Comparison of ENCODE assay signal across 1 cellular context in genomic region chr2:217988840-217989204, GRCh38.
TF ChIP-seq lines count a peak whose summit lies in the region.

No MANE protein-coding gene starts in this region.

TF ChIP-seq in GM23338, 12 proteins besides CTCF, POLR2A, EP300 and RAD21 (continued from another document):
- TF ChIP-seq REST (IDR thresholded peaks at IDR 0.05; ENCODE audit: unreplicated experiment) (no peak), ZNF331 (CRISPR knock-in tag; IDR thresholded peaks at IDR 0.05; ENCODE audit: low read depth) (no peak), NANOG (IDR thresholded peaks at IDR 0.05; ENCODE audit: borderline replicate concordance) (no peak), ZNF114 (CRISPR knock-in tag; IDR thresholded peaks at IDR 0.05) (no peak), EZH2phosphoT487 (IDR thresholded peaks at IDR 0.05; ENCODE audit: unreplicated experiment) (no peak), JUNB (IDR thresholded peaks at IDR 0.05; ENCODE audit: unreplicated experiment) (no peak), CREB1 (CRISPR knock-in tag; IDR thresholded peaks at IDR 0.05; ENCODE audit: low read depth) (no peak), POLR2AphosphoS5 (IDR thresholded peaks at IDR 0.05; ENCODE audit: low read depth) (no peak), ETS1 (IDR thresholded peaks at IDR 0.05) (no peak)
- TF ChIP-seq, protein P1, sequence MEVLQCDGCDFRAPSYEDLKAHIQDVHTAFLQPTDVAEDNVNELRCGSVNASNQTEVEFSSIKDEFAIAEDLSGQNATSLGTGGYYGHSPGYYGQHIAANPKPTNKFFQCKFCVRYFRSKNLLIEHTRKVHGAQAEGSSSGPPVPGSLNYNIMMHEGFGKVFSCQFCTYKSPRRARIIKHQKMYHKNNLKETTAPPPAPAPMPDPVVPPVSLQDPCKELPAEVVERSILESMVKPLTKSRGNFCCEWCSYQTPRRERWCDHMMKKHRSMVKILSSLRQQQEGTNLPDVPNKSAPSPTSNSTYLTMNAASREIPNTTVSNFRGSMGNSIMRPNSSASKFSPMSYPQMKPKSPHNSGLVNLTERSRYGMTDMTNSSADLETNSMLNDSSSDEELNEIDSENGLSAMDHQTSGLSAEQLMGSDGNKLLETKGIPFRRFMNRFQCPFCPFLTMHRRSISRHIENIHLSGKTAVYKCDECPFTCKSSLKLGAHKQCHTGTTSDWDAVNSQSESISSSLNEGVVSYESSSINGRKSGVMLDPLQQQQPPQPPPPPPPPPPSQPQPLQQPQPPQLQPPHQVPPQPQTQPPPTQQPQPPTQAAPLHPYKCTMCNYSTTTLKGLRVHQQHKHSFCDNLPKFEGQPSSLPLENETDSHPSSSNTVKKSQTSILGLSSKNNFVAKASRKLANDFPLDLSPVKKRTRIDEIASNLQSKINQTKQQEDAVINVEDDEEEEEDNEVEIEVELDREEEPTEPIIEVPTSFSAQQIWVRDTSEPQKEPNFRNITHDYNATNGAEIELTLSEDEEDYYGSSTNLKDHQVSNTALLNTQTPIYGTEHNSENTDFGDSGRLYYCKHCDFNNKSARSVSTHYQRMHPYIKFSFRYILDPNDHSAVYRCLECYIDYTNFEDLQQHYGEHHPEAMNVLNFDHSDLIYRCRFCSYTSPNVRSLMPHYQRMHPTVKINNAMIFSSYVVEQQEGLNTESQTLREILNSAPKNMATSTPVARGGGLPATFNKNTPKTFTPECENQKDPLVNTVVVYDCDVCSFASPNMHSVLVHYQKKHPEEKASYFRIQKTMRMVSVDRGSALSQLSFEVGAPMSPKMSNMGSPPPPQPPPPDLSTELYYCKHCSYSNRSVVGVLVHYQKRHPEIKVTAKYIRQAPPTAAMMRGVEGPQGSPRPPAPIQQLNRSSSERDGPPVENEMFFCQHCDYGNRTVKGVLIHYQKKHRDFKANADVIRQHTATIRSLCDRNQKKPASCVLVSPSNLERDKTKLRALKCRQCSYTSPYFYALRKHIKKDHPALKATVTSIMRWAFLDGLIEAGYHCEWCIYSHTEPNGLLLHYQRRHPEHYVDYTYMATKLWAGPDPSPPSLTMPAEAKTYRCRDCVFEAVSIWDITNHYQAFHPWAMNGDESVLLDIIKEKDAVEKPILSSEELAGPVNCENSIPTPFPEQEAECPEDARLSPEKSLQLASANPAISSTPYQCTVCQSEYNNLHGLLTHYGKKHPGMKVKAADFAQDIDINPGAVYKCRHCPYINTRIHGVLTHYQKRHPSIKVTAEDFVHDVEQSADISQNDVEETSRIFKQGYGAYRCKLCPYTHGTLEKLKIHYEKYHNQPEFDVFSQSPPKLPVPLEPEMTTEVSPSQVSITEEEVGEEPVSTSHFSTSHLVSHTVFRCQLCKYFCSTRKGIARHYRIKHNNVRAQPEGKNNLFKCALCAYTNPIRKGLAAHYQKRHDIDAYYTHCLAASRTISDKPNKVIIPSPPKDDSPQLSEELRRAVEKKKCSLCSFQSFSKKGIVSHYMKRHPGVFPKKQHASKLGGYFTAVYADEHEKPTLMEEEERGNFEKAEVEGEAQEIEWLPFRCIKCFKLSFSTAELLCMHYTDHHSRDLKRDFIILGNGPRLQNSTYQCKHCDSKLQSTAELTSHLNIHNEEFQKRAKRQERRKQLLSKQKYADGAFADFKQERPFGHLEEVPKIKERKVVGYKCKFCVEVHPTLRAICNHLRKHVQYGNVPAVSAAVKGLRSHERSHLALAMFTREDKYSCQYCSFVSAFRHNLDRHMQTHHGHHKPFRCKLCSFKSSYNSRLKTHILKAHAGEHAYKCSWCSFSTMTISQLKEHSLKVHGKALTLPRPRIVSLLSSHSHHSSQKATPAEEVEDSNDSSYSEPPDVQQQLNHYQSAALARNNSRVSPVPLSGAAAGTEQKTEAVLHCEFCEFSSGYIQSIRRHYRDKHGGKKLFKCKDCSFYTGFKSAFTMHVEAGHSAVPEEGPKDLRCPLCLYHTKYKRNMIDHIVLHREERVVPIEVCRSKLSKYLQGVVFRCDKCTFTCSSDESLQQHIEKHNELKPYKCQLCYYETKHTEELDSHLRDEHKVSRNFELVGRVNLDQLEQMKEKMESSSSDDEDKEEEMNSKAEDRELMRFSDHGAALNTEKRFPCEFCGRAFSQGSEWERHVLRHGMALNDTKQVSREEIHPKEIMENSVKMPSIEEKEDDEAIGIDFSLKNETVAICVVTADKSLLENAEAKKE (CRISPR knock-in tag; IDR thresholded peaks at IDR 0.05): no peak
